ENCODE assay signal across 33 cellular contexts in genomic region chr5:115605436-115605835, GRCh38. TPM values are rescaled to one million over a fixed set of nuclear protein-coding genes. Genes with fewer than 3 reads are reported as not detected.
"Had no signal": no experiment of that assay in that cellular context is flagged by ENCODE, and none has a peak within 500 bp of the region (broad histone marks: within the 10 kb centered on the region; RNA-seq: fewer than 3 reads in every experiment).

No MANE protein-coding gene starts in this region.

- H3K27ac Mint-ChIP-seq: activated CD4-positive, alpha-beta T cell treated with anti-CD3 and anti-CD28 coated beads, Interleukin-2, amount 10 ng/mL, durations not matched to agents 24 days and 14 days; activated CD8-positive, alpha-beta T cell treated with anti-CD3 and anti-CD28 coated beads, Interleukin-2, amount 10 ng/mL, durations not matched to agents 7 days and 5 days; activated naive CD4-positive, alpha-beta T cell treated with anti-CD3 and anti-CD28 coated beads, Interleukin-2, amount 10 ng/mL, durations not matched to agents 7 days and 5 days; activated T-helper 1 cell treated with anti-CD3 and anti-CD28 coated beads, Interleukin-12 subunit alpha, Interleukin-12 subunit beta, Interleukin-2, Interleukin-4 antibody, amounts not matched to agents 30 ng/mL and 10 ng/mL and 1 ng/mL, durations not matched to agents 14 hours and 24 hours and 36 hours; brain had no signal

- H3K4me3 ChIP-seq: adrenal gland, Peyer's patch, SJSA1 had no signal

- H3K27me3 Mint-ChIP-seq: activated CD4-positive, alpha-beta T cell treated with anti-CD3 and anti-CD28 coated beads, Interleukin-2, amount 10 ng/mL, durations not matched to agents 24 days and 14 days; activated naive CD4-positive, alpha-beta T cell treated with anti-CD3 and anti-CD28 coated beads, Interleukin-2, amount 10 ng/mL, durations not matched to agents 7 days and 5 days; T-cell had no signal

- H3K9me3 ChIP-seq: adrenal gland, Peyer's patch, SJSA1, SK-N-SH had no signal

- ATAC-seq: activated CD8-positive, alpha-beta T cell treated with anti-CD3 and anti-CD28 coated beads, Interleukin-2, amount 10 ng/mL, durations not matched to agents 7 days and 5 days; activated T-cell treated with anti-CD3 and anti-CD28 coated beads, Interleukin-2, amount 50 U/mL, for 4 hours; PC-3; T-cell had no signal

- H3K27ac ChIP-seq: adrenal gland, Peyer's patch, SJSA1, VCaP had no signal

- DNase-seq: activated CD4-positive, alpha-beta T cell treated with anti-CD3 and anti-CD28 coated beads, Interleukin-2, amount 10 ng/mL, durations not matched to agents 24 days and 14 days; activated CD4-positive, alpha-beta T cell treated with anti-CD3 and anti-CD28 coated beads, Interleukin-2, amount 50 U/mL, for 4 hours; activated CD8-positive, alpha-beta T cell treated with anti-CD3 and anti-CD28 coated beads, Interleukin-2, amount 10 ng/mL, durations not matched to agents 7 days and 5 days; activated gamma-delta T cell treated with Interleukin-2 at 50 U/mL for 16 hours; activated naive CD4-positive, alpha-beta T cell treated with anti-CD3 and anti-CD28 coated beads, Interleukin-2, amount 10 ng/mL, durations not matched to agents 7 days and 5 days; activated T-cell treated with anti-CD3 and anti-CD28 coated beads, Interleukin-2, amount 50 U/mL, for 4 hours; adrenal gland; central memory CD4-positive, alpha-beta T cell; Kasumi-1; KG1; MM.1S; MV-4-11; NCI-H1092; NCI-H1436 treated with DMSO at 0.1 percent for 48 hours; NCI-H1694 treated with DMSO at 0.1 percent for 48 hours; NCI-H2029; NCI-H345; NCI-H526; NCI-H748 treated with DMSO at 0.1 percent for 48 hours; NK-92 treated with Interleukin-12 subunit alpha and Interleukin-12 subunit beta, amount 100 ng/mL, for 24 hours; PC-3; Peyer's patch; RPMI8226; SHP77 treated with DMSO at 0.1 percent for 48 hours; SK-N-SH; T-cell; T-helper 2 cell; T-helper 9 cell had no signal

- H3K36me3 ChIP-seq: adrenal gland, Peyer's patch had no signal

- H3K9me3 Mint-ChIP-seq: activated CD4-positive, alpha-beta T cell treated with anti-CD3 and anti-CD28 coated beads, Interleukin-2, amount 10 ng/mL, durations not matched to agents 24 days and 14 days; activated naive CD4-positive, alpha-beta T cell treated with anti-CD3 and anti-CD28 coated beads, Interleukin-2, amount 10 ng/mL, durations not matched to agents 7 days and 5 days; activated T-cell treated with anti-CD3 and anti-CD28 coated beads, Interleukin-2, amount 50 U/mL, for 4 hours; activated T-helper 1 cell treated with anti-CD3 and anti-CD28 coated beads, Interleukin-12 subunit alpha, Interleukin-12 subunit beta, Interleukin-2, Interleukin-4 antibody, amounts not matched to agents 30 ng/mL and 10 ng/mL and 1 ng/mL, durations not matched to agents 14 hours and 24 hours and 36 hours; T-cell had no signal

- H3K4me3 Mint-ChIP-seq: activated CD4-positive, alpha-beta T cell treated with anti-CD3 and anti-CD28 coated beads, Interleukin-2, amount 10 ng/mL, durations not matched to agents 24 days and 14 days; activated CD8-positive, alpha-beta T cell treated with anti-CD3 and anti-CD28 coated beads, Interleukin-2, amount 10 ng/mL, durations not matched to agents 7 days and 5 days; activated naive CD4-positive, alpha-beta T cell treated with anti-CD3 and anti-CD28 coated beads, Interleukin-2, amount 10 ng/mL, durations not matched to agents 7 days and 5 days; activated T-cell treated with anti-CD3 and anti-CD28 coated beads, Interleukin-2, amount 50 U/mL, for 4 hours; activated T-helper 1 cell treated with anti-CD3 and anti-CD28 coated beads, Interleukin-12 subunit alpha, Interleukin-12 subunit beta, Interleukin-2, Interleukin-4 antibody, amounts not matched to agents 30 ng/mL and 10 ng/mL and 1 ng/mL, durations not matched to agents 14 hours and 24 hours and 36 hours; brain; T-cell had no signal

RNA-seq across cellular contexts. Expression of gene TICAM2, which starts 3.2 kb away (rescaled TPM):
- total RNA-seq: NCI-H460 had no signal
- polyA plus RNA-seq: SK-N-SH had no signal
